Comparison of ENCODE assay signal across 15 cellular contexts in genomic region chr16:81198635-81199034, GRCh38. TPM values are rescaled to one million over a fixed set of nuclear protein-coding genes. Genes with fewer than 3 reads are reported as not detected.
DNase-seq lines count a peak whose midpoint lies in the region; ATAC-seq and TF ChIP-seq lines count a peak whose summit lies in the region.
"Had no signal": no experiment of that assay in that cellular context is flagged by ENCODE, and none has a peak within 500 bp of the region (broad histone marks: within the 10 kb centered on the region; RNA-seq: fewer than 3 reads in every experiment).

No MANE protein-coding gene starts in this region.

- no TSS peak for BruUV-seq in PC-3 (replicated peaks; lab: Mats Ljungman, UMichigan)

- TF ChIP-seq EP300 in ovary (IDR thresholded peaks at IDR 0.05): no peak

- intact Hi-C loops in PC-3 (cut with micrococcal nuclease): loop anchor here (10.0 kb wide), 1 partner anchor 104 kb away; the partner anchor contains the start of gene GCSH
- intact Hi-C loops in ovary (cut with DNase I): loop anchor here in 1 of 4 donors (10.0 kb wide), 1 partner anchor 104 kb away; the partner anchor contains the start of gene GCSH
- intact Hi-C loops in activated T-helper 1 cell treated with anti-CD3 and anti-CD28 coated beads, Interleukin-12 subunit alpha, Interleukin-12 subunit beta, Interleukin-2, Interleukin-4 antibody, amounts not matched to agents 30 ng/mL and 10 ng/mL and 1 ng/mL, durations not matched to agents 14 hours and 24 hours and 36 hours (cut with micrococcal nuclease): no loop called here

- H3K36me3 ChIP-seq in PC-3 (ENCODE audit: low read depth, low read length) (no peaks in the 10 kb centered on the region), ovary (no peaks in the 10 kb centered on the region)

- no peak overlapping the region for H3K27ac ChIP-seq in PC-3 (ENCODE audit: low read length)
- no peak overlapping the region for H3K27ac ChIP-seq in ovary
- H3K27ac ChIP-seq: parathyroid adenoma, PC-9 had no signal

- no peak overlapping the region for H3K4me3 ChIP-seq in PC-3 (ENCODE audit: low read length)
- no peak overlapping the region for H3K4me3 ChIP-seq in epithelial cell of proximal tubule (ENCODE audit: low read depth, low read length)
- H3K4me3 ChIP-seq in ovary: no peak overlapping the region
- H3K4me3 ChIP-seq: PC-9 had no signal

- H3K4me1 ChIP-seq in PC-3 (ENCODE audit: insufficient read depth, low read length) (peaks cover 6% of the 10 kb centered on the region; the same call in 1 of the 2 replicates), ovary (ENCODE audit: insufficient read depth) (no peaks in the 10 kb centered on the region)
- H3K4me1 ChIP-seq: parathyroid adenoma had no signal

- DNase-seq in ELR (ENCODE audit: low read depth) (peak; percentile 45), PC-3 (no peak), epithelial cell of proximal tubule (ENCODE audit: low read depth) (no peak), putamen (ENCODE audit: low spot score) (peak; percentile 50), germinal center (ENCODE audit: low spot score) (no peak), ovary (no peak)
- no peak for DNase-seq in activated T-helper 1 cell treated with anti-CD3 and anti-CD28 coated beads, Interleukin-12 subunit alpha, Interleukin-12 subunit beta, Interleukin-2, Interleukin-4 antibody, amounts not matched to agents 30 ng/mL and 10 ng/mL and 1 ng/mL, durations not matched to agents 14 hours and 24 hours and 36 hours (ENCODE audit: low spot score)
- DNase-seq: activated naive CD8-positive, alpha-beta T cell treated with anti-CD3 and anti-CD28 coated beads, Interleukin-2, amount 50 U/mL, for 24 hours; dermis blood vessel endothelial cell; Kasumi-1; NCI-H2107 had no signal

- CTCF ChIA-PET in PC-3 (lab: Charles Lee): interaction anchor here (0.6 to 1.0 kb wide), 2 partner anchors 62 to 162 kb away, joined by 3 to 7 read pairs; partner anchors contain the start of gene ATMIN

- POLR2A ChIA-PET in PC-3 (lab: Charles Lee; ENCODE audit: unreplicated experiment): no interaction called here

- H3K27me3 ChIP-seq in PC-3 (ENCODE audit: low read length) (no peaks in the 10 kb centered on the region), ovary (no peaks in the 10 kb centered on the region)

- no peak overlapping the region for H2AFZ ChIP-seq in PC-3 (ENCODE audit: low read length)
- H2AFZ ChIP-seq: parathyroid adenoma, PC-9 had no signal

- no peak overlapping the region for H3K27ac Mint-ChIP-seq in activated T-helper 1 cell treated with anti-CD3 and anti-CD28 coated beads, Interleukin-12 subunit alpha, Interleukin-12 subunit beta, Interleukin-2, Interleukin-4 antibody, amounts not matched to agents 30 ng/mL and 10 ng/mL and 1 ng/mL, durations not matched to agents 14 hours and 24 hours and 36 hours
- H3K27ac Mint-ChIP-seq: activated naive CD8-positive, alpha-beta T cell treated with anti-CD3 and anti-CD28 coated beads, Interleukin-2, amount 50 U/mL, for 24 hours had no signal

- no peak overlapping the region for H3K4me2 ChIP-seq in PC-3 (ENCODE audit: low read length)
- H3K4me2 ChIP-seq: PC-9 had no signal

- H3K9me3 ChIP-seq in PC-3 (ENCODE audit: low read length) (no peaks in the 10 kb centered on the region), ovary (no peaks in the 10 kb centered on the region)

- no peak for TF ChIP-seq POLR2A in ovary (IDR thresholded peaks at IDR 0.05)

- H3K9ac ChIP-seq in PC-3 (ENCODE audit: low read length): no peak overlapping the region
- H3K9ac ChIP-seq: parathyroid adenoma had no signal

- no peaks in the 10 kb centered on the region for H3K9me3 Mint-ChIP-seq in activated T-helper 1 cell treated with anti-CD3 and anti-CD28 coated beads, Interleukin-12 subunit alpha, Interleukin-12 subunit beta, Interleukin-2, Interleukin-4 antibody, amounts not matched to agents 30 ng/mL and 10 ng/mL and 1 ng/mL, durations not matched to agents 14 hours and 24 hours and 36 hours
- H3K9me3 Mint-ChIP-seq: activated naive CD8-positive, alpha-beta T cell treated with anti-CD3 and anti-CD28 coated beads, Interleukin-2, amount 50 U/mL, for 24 hours had no signal

- no peaks in the 10 kb centered on the region for H4K20me1 ChIP-seq in PC-3 (ENCODE audit: low read length)

- 68 to 74% (median 72%) methylated on average over 9 of the region's 9 CpGs for WGBS in ovary, 3 donors

- no peak for ATAC-seq in PC-3
- no peak for ATAC-seq in HG02759 (IDR thresholded peaks at IDR 0.05; ENCODE audit: unreplicated experiment)
- ATAC-seq: activated naive CD8-positive, alpha-beta T cell treated with anti-CD3 and anti-CD28 coated beads, Interleukin-2, amount 50 U/mL, for 24 hours had no signal

- peak; percentile 22; the same call in 1 of the 2 replicates for TF ChIP-seq CTCF in PC-3 (conservative IDR thresholded peaks at IDR 0.05; ENCODE audit: low read depth, low read length)
- TF ChIP-seq CTCF in epithelial cell of proximal tubule (conservative IDR thresholded peaks at IDR 0.05; ENCODE audit: low read depth, low read length): peak; percentile 56
- no peak for TF ChIP-seq CTCF in ovary (IDR thresholded peaks at IDR 0.05)

- H3F3A ChIP-seq in PC-3 (ENCODE audit: low read length, unreplicated experiment): no peaks in the 10 kb centered on the region

- H3K36me3 Mint-ChIP-seq in activated T-helper 1 cell treated with anti-CD3 and anti-CD28 coated beads, Interleukin-12 subunit alpha, Interleukin-12 subunit beta, Interleukin-2, Interleukin-4 antibody, amounts not matched to agents 30 ng/mL and 10 ng/mL and 1 ng/mL, durations not matched to agents 14 hours and 24 hours and 36 hours (ENCODE audit: low read depth): no peaks in the 10 kb centered on the region

- H3K27me3 Mint-ChIP-seq in activated T-helper 1 cell treated with anti-CD3 and anti-CD28 coated beads, Interleukin-12 subunit alpha, Interleukin-12 subunit beta, Interleukin-2, Interleukin-4 antibody, amounts not matched to agents 30 ng/mL and 10 ng/mL and 1 ng/mL, durations not matched to agents 14 hours and 24 hours and 36 hours (ENCODE audit: insufficient read depth): peaks cover 5% of the 10 kb centered on the region

- no peaks in the 10 kb centered on the region for H3K9me2 ChIP-seq in PC-3 (replicated peaks; ENCODE audit: low read length)

- H3K4me3 Mint-ChIP-seq in activated T-helper 1 cell treated with anti-CD3 and anti-CD28 coated beads, Interleukin-12 subunit alpha, Interleukin-12 subunit beta, Interleukin-2, Interleukin-4 antibody, amounts not matched to agents 30 ng/mL and 10 ng/mL and 1 ng/mL, durations not matched to agents 14 hours and 24 hours and 36 hours: no peak overlapping the region
- H3K4me3 Mint-ChIP-seq: activated naive CD8-positive, alpha-beta T cell treated with anti-CD3 and anti-CD28 coated beads, Interleukin-2, amount 50 U/mL, for 24 hours had no signal

- no peaks in the 10 kb centered on the region for H3K79me2 ChIP-seq in PC-3 (ENCODE audit: low read length)
- H3K79me2 ChIP-seq: parathyroid adenoma had no signal

- H3K4me1 Mint-ChIP-seq in activated T-helper 1 cell treated with anti-CD3 and anti-CD28 coated beads, Interleukin-12 subunit alpha, Interleukin-12 subunit beta, Interleukin-2, Interleukin-4 antibody, amounts not matched to agents 30 ng/mL and 10 ng/mL and 1 ng/mL, durations not matched to agents 14 hours and 24 hours and 36 hours (ENCODE audit: low read depth): no peaks in the 10 kb centered on the region
- H3K4me1 Mint-ChIP-seq: activated naive CD8-positive, alpha-beta T cell treated with anti-CD3 and anti-CD28 coated beads, Interleukin-2, amount 50 U/mL, for 24 hours had no signal

RNA-seq across cellular contexts. Expression of gene BCO1, which starts 39.9 kb away (rescaled TPM):
- not detected in 2 replicates for total RNA-seq in PC-3 (2014; rRNA removed)
- 0.58 and 2.7 TPM in 2 replicates for total RNA-seq in epithelial cell of proximal tubule
- 1 to 10 TPM in 2 of 7 donors, under 1 TPM in 5; 0.45 to 2.5 (median 0.83) TPM for total RNA-seq in ovary
- 1 to 10 TPM; 1.0 to 1.1 TPM for polyA plus RNA-seq in ovary
- total RNA-seq in activated T-helper 1 cell treated with anti-CD3 and anti-CD28 coated beads, Interleukin-12 subunit alpha, Interleukin-12 subunit beta, Interleukin-2, Interleukin-4 antibody, amounts not matched to agents 30 ng/mL and 10 ng/mL and 1 ng/mL, durations not matched to agents 14 hours and 24 hours and 36 hours: not detected in 2 replicates
- total RNA-seq: dermis blood vessel endothelial cell, mesenteric fat pad had no signal

Comparison
In these comparisons a context has a peak if more than half of its experiments do, and no peak if none do; other contexts are left out.
1. DNase-seq: peak in ELR (single experiment) and putamen (single experiment); none in PC-3 (single experiment), epithelial cell of proximal tubule (single experiment), germinal center (single experiment), ovary (0 of 5) and activated T-helper 1 cell treated with anti-CD3 and anti-CD28 coated beads, Interleukin-12 subunit alpha, Interleukin-12 subunit beta, Interleukin-2, Interleukin-4 antibody, amounts not matched to agents 30 ng/mL and 10 ng/mL and 1 ng/mL, durations not matched to agents 14 hours and 24 hours and 36 hours (single experiment).
2. CTCF ChIP-seq: peak in PC-3 (single experiment) and epithelial cell of proximal tubule (single experiment); none in ovary (0 of 3).